In genomic region chr7:134317434-134317833, GRCh38 we compare ENCODE assay signal across 8 cellular contexts. TPM values are rescaled to one million over a fixed set of nuclear protein-coding genes. Genes with fewer than 3 reads are reported as not detected.
DNase-seq lines count a peak whose midpoint lies in the region; ATAC-seq and TF ChIP-seq lines count a peak whose summit lies in the region.

No MANE protein-coding gene starts in this region.

- H3K27me3 ChIP-seq in heart left ventricle = no peaks in the 10 kb centered on the region
- H3K27me3 ChIP-seq in mesendoderm (ENCODE audit: insufficient read depth, low read length, poor library complexity) = no peaks in the 10 kb centered on the region
- H3K27me3 ChIP-seq in upper lobe of right lung = no peaks in the 10 kb centered on the region
- H3K27me3 ChIP-seq in foreskin keratinocyte = no peaks in the 10 kb centered on the region

- H4K8ac ChIP-seq in mesendoderm (ENCODE audit: low read depth, low read length) = no peak overlapping the region

- H3K9ac ChIP-seq in mesendoderm (ENCODE audit: low read length) = peak overlapping the region; percentile 36

- DNase-seq in heart left ventricle (no peak), Right ventricle myocardium superior (no peak), astrocyte of the cerebellum (ENCODE audit: low read depth) (no peak), mesendoderm (no peak), upper lobe of right lung (no peak), amniotic stem cell (lab: John Stamatoyannopoulos, UW) (no peak), foreskin keratinocyte (no peak)

- peak overlapping the region in 6 of 12 donors; percentile 37 to 88 (median 84) for H3K27ac ChIP-seq in heart left ventricle
- H3K27ac ChIP-seq in mesendoderm (ENCODE audit: low read depth, low read length) = no peak overlapping the region
- H3K27ac ChIP-seq in upper lobe of right lung = peak overlapping the region; percentile 78
- no peak overlapping the region for H3K27ac ChIP-seq in foreskin keratinocyte

- H2BK15ac ChIP-seq in mesendoderm (replicated peaks; ENCODE audit: low read depth) = no peak overlapping the region

- H3K4me1 ChIP-seq in heart left ventricle (peaks cover 0 to 15% (median 7%) of the 10 kb centered on the region in 12 donors), mesendoderm (ENCODE audit: control insufficient read depth, low read depth, low read length) (peaks cover 5% of the 10 kb centered on the region), upper lobe of right lung (peaks cover 4% of the 10 kb centered on the region), foreskin keratinocyte (no peaks in the 10 kb centered on the region)

- TF ChIP-seq POLR2A in heart left ventricle (IDR thresholded peaks at IDR 0.05) = no peak

- H3K18ac ChIP-seq in mesendoderm (ENCODE audit: low read length) = no peak overlapping the region

- H3K79me2 ChIP-seq in mesendoderm (ENCODE audit: control insufficient read depth, insufficient read depth, low read length) = peaks cover 2% of the 10 kb centered on the region

- H3K23ac ChIP-seq in mesendoderm (ENCODE audit: low read length) = no peak overlapping the region

- H2BK120ac ChIP-seq in mesendoderm (ENCODE audit: low read depth, low read length) = no peak overlapping the region

- H3K36me3 ChIP-seq in heart left ventricle (no peaks in the 10 kb centered on the region), mesendoderm (ENCODE audit: control insufficient read depth, insufficient read depth, low read length) (no peaks in the 10 kb centered on the region), upper lobe of right lung (no peaks in the 10 kb centered on the region)

- peak overlapping the region; percentile 49 for H3K56ac ChIP-seq in mesendoderm (ENCODE audit: low read length)

- H2AK5ac ChIP-seq in mesendoderm (ENCODE audit: low read length) = no peak overlapping the region

- no peak for ATAC-seq in heart left ventricle
- no peak for ATAC-seq in Right ventricle myocardium superior (ENCODE audit: poor library complexity)
- ATAC-seq in upper lobe of right lung = no peak
- ATAC-seq in HG02970 (IDR thresholded peaks at IDR 0.05; ENCODE audit: low FRiP score, unreplicated experiment) = no peak
- ATAC-seq in foreskin keratinocyte = no peak

- WGBS in heart left ventricle, 4 donors = 70 to 74% (median 72%) methylated on average over 7 of the region's 7 CpGs
- WGBS in mesendoderm (ENCODE audit: extremely low coverage, insufficient coverage, low lambda C conversion rate) = no CpG with 5 or more reads among the region's 7 CpGs

- no peak overlapping the region for H3K4ac ChIP-seq in mesendoderm (ENCODE audit: low read depth, low read length)

- H4K5ac ChIP-seq in mesendoderm (ENCODE audit: low read length) = no peak overlapping the region

- H3K4me2 ChIP-seq in mesendoderm (ENCODE audit: low read length) = peak overlapping the region; percentile 31

- intact Hi-C loops in heart left ventricle (cut with DNase I) = loop anchor here in 1 of 10 donors (5.0 kb wide), 1 partner anchor 190 kb away; the partner anchor contains the start of gene LRGUK
- intact Hi-C loops in Right ventricle myocardium superior (cut with DNase I) = no loop called here
- intact Hi-C loops in upper lobe of right lung (cut with DNase I) = no loop called here

- no peak for TF ChIP-seq CTCF in heart left ventricle (IDR thresholded peaks at IDR 0.05)
- no peak for TF ChIP-seq CTCF in astrocyte of the cerebellum (IDR thresholded peaks at IDR 0.05; ENCODE audit: low read depth, low read length, missing control alignments)
- TF ChIP-seq CTCF in upper lobe of right lung (IDR thresholded peaks at IDR 0.05) = no peak
- TF ChIP-seq CTCF in foreskin keratinocyte (conservative IDR thresholded peaks at IDR 0.05) = no peak

- H3K4me3 ChIP-seq in heart left ventricle (peak overlapping the region in 11 of 12 donors; percentile 66 to 100 (median 85)), astrocyte of the cerebellum (ENCODE audit: low read depth, low read length) (peak overlapping the region; percentile 66), mesendoderm (ENCODE audit: low read length) (no peak overlapping the region), upper lobe of right lung (peak overlapping the region; percentile 82)

- in situ Hi-C loops in astrocyte of the cerebellum (cut with HindIII; ENCODE audit: low sequenced_read_pairs) = no loop called here

- H3K79me1 ChIP-seq in mesendoderm (ENCODE audit: low read length) = peaks cover 3% of the 10 kb centered on the region

- H2BK5ac ChIP-seq in mesendoderm (ENCODE audit: low read length) = no peak overlapping the region

- H3K9me3 ChIP-seq in heart left ventricle (no peaks in the 10 kb centered on the region), upper lobe of right lung (no peaks in the 10 kb centered on the region)

RNA-seq across cellular contexts. Expression of gene SLC35B4, which starts 0.7 kb away (rescaled TPM):
- total RNA-seq in heart left ventricle (1 to 10 TPM; 3.8 to 8.6 (median 5.7) TPM), Right ventricle myocardium superior (5.8 TPM), upper lobe of right lung (12.0 TPM), foreskin keratinocyte (14.6 and 16.1 TPM in 2 replicates)
- polyA plus RNA-seq in heart left ventricle (1 to 10 TPM; 2.6 to 4.9 TPM), foreskin keratinocyte (7.8 and 8.4 TPM in 2 replicates)
- polyA plus RNA-seq in mesendoderm (2013, experiment 1 of 2) = 26.1 TPM
- polyA plus RNA-seq in mesendoderm (2013, experiment 2 of 2) = 29.0 TPM
